In the genomic region with DNA sequence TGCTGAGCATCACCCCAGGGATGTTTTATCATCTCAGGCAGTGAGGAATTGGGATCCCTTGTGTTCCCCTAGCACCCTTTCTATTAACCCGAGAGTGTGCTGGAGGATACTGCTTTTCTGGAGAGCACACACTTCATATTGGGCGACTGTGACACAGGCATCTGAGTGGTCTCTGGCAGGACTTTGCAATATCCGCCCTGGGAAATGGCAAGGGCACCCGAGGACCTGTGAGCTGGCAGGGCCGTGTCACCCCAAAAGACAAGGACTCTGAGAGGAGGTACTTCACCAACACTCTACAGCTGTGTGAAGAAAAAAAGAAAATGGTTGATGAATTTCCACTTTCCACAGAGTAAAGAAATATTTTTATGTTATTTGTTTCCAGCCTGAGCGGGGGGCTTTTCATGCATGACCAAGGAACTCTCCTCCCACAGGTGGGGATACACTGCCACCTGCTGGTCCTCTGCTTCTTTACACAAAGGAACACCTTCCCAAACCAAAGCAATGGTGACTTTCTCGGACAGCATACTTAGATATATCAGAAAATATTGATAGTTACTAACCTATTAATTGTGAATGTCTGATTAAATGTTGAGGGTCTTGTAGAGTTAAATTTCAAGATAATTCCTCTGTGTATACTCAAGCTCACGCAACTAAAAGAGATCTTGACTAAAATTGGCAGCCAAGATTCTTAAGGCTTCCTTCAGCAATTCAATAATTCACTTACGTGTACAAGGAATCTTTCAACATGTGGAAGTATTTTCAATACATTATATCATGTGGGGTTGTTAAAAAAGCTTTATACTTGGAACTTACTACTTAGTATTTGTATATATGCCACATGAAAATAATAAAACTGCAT, we compare ENCODE assay signal across 8 cellular contexts. TPM values are rescaled to one million over a fixed set of nuclear protein-coding genes. Genes with fewer than 3 reads are reported as not detected.
DNase-seq lines count a peak whose midpoint lies in the region; ATAC-seq and TF ChIP-seq lines count a peak whose summit lies in the region.

No MANE protein-coding gene starts in this region.

- ATAC-seq in HG02642 (IDR thresholded peaks at IDR 0.05; ENCODE audit: poor library complexity, unreplicated experiment) = peak; percentile 44

- peak; percentile 22 to 33 for DNase-seq in activated T-cell treated with anti-CD3 and anti-CD28 coated beads, Interleukin-2, amount 50 U/mL, for 48 hours
- DNase-seq in activated T-cell treated with anti-CD3 and anti-CD28 coated beads for 4 hours (no peak), NCI-H460 (ENCODE audit: extremely low read depth, low read depth) (peak; percentile 61), breast epithelium (ENCODE audit: low spot score in 2 of 2) (peak in 1 of 2 donors; percentile 20), midbrain (lab: John Stamatoyannopoulos, UW) (peak; percentile 55), HCEC 1CT (no peak), germinal center (ENCODE audit: low spot score) (no peak)

- H3K27me3 ChIP-seq in breast epithelium = peaks cover 0 to 13% of the 10 kb centered on the region in 2 donors

- TF ChIP-seq POLR2A in breast epithelium (IDR thresholded peaks at IDR 0.05) = no peak

- H3K9me3 ChIP-seq in breast epithelium = no peaks in the 10 kb centered on the region

- H3K4me1 ChIP-seq in breast epithelium = no peaks in the 10 kb centered on the region

- peak in 2 of 3 donors; percentile 18 to 43 for TF ChIP-seq CTCF in breast epithelium (IDR thresholded peaks at IDR 0.05)

- no peak overlapping the region for H3K4me3 ChIP-seq in breast epithelium

- H3K36me3 ChIP-seq in breast epithelium = no peaks in the 10 kb centered on the region

- intact Hi-C loops in breast epithelium (cut with DNase I; ENCODE audit: low total_unique reads) = no loop called here

- no peak overlapping the region for H3K27ac ChIP-seq in breast epithelium

RNA-seq across cellular contexts. Expression of a gene that starts 45.9 kb away (rescaled TPM):
- not detected in 2 replicates for total RNA-seq in NCI-H460 (2014; rRNA removed; shearing (Covaris generic))
- not detected in 2 replicates for polyA plus RNA-seq in NCI-H460 (2014; cell fraction: nucleus; rRNA removed)
- not detected for total RNA-seq in breast epithelium

Comparison
In these comparisons a context has a peak if more than half of its experiments do, and no peak if none do; other contexts are left out.
1. DNase-seq: peak in activated T-cell treated with anti-CD3 and anti-CD28 coated beads, Interleukin-2, amount 50 U/mL, for 48 hours (2 of 2), NCI-H460 (single experiment) and midbrain (single experiment); none in activated T-cell treated with anti-CD3 and anti-CD28 coated beads for 4 hours (single experiment), HCEC 1CT (single experiment) and germinal center (single experiment).